In the genomic region with DNA sequence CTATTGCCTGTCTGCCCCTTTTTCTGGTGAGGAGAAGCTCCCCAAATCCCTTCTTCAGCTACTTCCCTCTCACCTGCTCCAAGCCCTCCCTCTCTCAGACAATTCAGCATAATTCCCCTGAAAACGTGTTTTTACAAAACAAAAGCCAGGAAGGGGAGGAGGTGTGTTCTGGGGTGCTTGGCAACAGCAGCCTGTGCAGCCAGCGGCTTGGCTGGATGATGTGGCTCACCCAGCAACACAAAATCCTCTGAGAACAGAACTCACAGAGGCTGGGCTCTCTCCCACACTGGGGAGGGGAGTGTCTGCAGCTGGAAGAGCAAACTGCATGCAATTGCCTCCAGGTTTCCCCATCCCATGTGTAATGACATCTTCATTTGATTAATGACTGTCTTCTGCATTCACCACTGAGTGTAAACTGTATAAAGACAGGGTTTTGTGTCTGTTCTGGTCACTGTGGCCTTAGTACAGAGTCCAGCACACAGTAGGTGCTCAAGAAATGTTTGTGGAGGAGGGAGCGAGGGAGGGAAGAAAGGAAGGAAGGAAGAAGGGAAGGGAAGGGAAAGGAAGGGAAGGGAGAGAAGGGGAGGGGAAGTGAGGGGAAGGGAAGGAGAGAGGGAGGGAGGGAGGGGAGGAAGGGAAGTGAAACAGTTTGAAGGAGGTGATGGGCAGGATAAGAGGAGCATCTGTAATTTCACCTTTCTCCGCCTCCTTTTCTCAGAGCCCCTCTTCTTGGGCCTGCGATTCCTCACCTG, we compare ENCODE assay signal across 14 cellular contexts.
DNase-seq lines count a peak whose midpoint lies in the region; ATAC-seq and TF ChIP-seq lines count a peak whose summit lies in the region.
"Had no signal": no experiment of that assay in that cellular context is flagged by ENCODE, and none has a peak within 500 bp of the region (broad histone marks: within the 10 kb centered on the region; RNA-seq: fewer than 3 reads in every experiment).

No MANE protein-coding gene starts in this region.

- TF ChIP-seq POLR2A in prostate gland (IDR thresholded peaks at IDR 0.05): no peak

- H3K4me1 ChIP-seq in prostate gland (replicated peaks): no peaks in the 10 kb centered on the region
- H3K4me1 ChIP-seq: uterus had no signal

- DNase-seq in Caki2 (ENCODE audit: low read depth) (peak; percentile 51), MG63 (peak; percentile 25), astrocyte of the hippocampus (ENCODE audit: low read depth, low spot score) (peak; percentile 35), prostate gland (ENCODE audit: low spot score) (no peak), NCI-H1092 (lab: John Stamatoyannopoulos, UW) (no peak)
- DNase-seq: activated T-cell treated with anti-CD3 and anti-CD28 coated beads for 4 hours; CD8-positive, alpha-beta T cell; islet precursor cell; SHP77 treated with DMSO at 0.1 percent for 48 hours; stimulated activated CD4-positive, alpha-beta T cell treated with anti-CD3 and anti-CD28 coated beads, Interleukin-12 subunit alpha, Interleukin-12 subunit beta, amount 100 ng/mL, for 4 hours; uterus had no signal

- intact Hi-C loops in prostate gland (cut with DNase I): no loop called here

- no peak overlapping the region for H3K27ac ChIP-seq in prostate gland
- H3K27ac ChIP-seq: uterus had no signal

- no peak for ATAC-seq in HG02642 (IDR thresholded peaks at IDR 0.05; ENCODE audit: poor library complexity, unreplicated experiment)
- ATAC-seq in GM19328 (IDR thresholded peaks at IDR 0.05; ENCODE audit: unreplicated experiment): no peak
- ATAC-seq: CD8-positive, alpha-beta T cell had no signal

- H3K4me3 ChIP-seq in MG63 (no peak overlapping the region), iPS-18c (ENCODE audit: insufficient read depth, low read depth, low read length) (peak overlapping the region; percentile 29; the same call in 1 of the 2 replicates), prostate gland (no peak overlapping the region)
- H3K4me3 ChIP-seq: uterus had no signal

- TF ChIP-seq CTCF in prostate gland (IDR thresholded peaks at IDR 0.05): no peak

- in situ Hi-C loops in Caki2 (cut with HindIII; ENCODE audit: low pct_unique_long_range_greater_than_20kb, low sequenced_read_pairs): no loop called here

- H3K9me3 ChIP-seq in MG63 (no peaks in the 10 kb centered on the region), iPS-18c (ENCODE audit: control insufficient read depth, insufficient read depth, low read length) (no peaks in the 10 kb centered on the region), prostate gland (no peaks in the 10 kb centered on the region)
- H3K9me3 ChIP-seq: uterus had no signal

- H3K27me3 ChIP-seq in MG63: no peaks in the 10 kb centered on the region
- no peaks in the 10 kb centered on the region for H3K27me3 ChIP-seq in prostate gland (replicated peaks; ENCODE audit: insufficient read depth)
- H3K27me3 ChIP-seq: uterus had no signal

- WGBS in prostate gland: 59% methylated on average over 5 of the region's 5 CpGs

- no peaks in the 10 kb centered on the region for H3K36me3 ChIP-seq in MG63
- H3K36me3 ChIP-seq in prostate gland: no peaks in the 10 kb centered on the region
- H3K36me3 ChIP-seq: uterus had no signal

Comparison
In these comparisons a context has a peak if more than half of its experiments do, and no peak if none do; other contexts are left out.
1. DNase-seq: peak in Caki2 (single experiment), MG63 (single experiment) and astrocyte of the hippocampus (single experiment); none in prostate gland (single experiment) and NCI-H1092 (single experiment).